In genomic region chr1:962381-963350, GRCh38 we compare ENCODE assay signal across 20 cellular contexts. TPM values are rescaled to one million over a fixed set of nuclear protein-coding genes. Genes with fewer than 3 reads are reported as not detected.
DNase-seq lines count a peak whose midpoint lies in the region; ATAC-seq, FAIRE-seq and TF ChIP-seq lines count a peak whose summit lies in the region.
"Had no signal": no experiment of that assay in that cellular context is flagged by ENCODE, and none has a peak within 500 bp of the region (broad histone marks: within the 10 kb centered on the region; RNA-seq: fewer than 3 reads in every experiment).

No MANE protein-coding gene starts in this region.

- no peak for TF ChIP-seq EP300 in K562 (IDR thresholded peaks at IDR 0.05; ENCODE audit: low read length)

- no peak overlapping the region for H3K9ac ChIP-seq in IMR-90 (ENCODE audit: low read depth, low read length)
- H3K9ac ChIP-seq in K562 (ENCODE audit: insufficient read depth in 1 of 2, low read depth in 2 of 2, low read length in 2 of 2), result no peak overlapping the region

- H4K5ac ChIP-seq in IMR-90 (ENCODE audit: low read depth, low read length), result no peak overlapping the region

- H3K9me3 ChIP-seq in IMR-90 (ENCODE audit: control insufficient read depth, insufficient read depth, low read length) (no peaks in the 10 kb centered on the region), K562 (replicated peaks; ENCODE audit: control insufficient read depth, insufficient read depth, low read depth, low read length) (no peaks in the 10 kb centered on the region), aorta (ENCODE audit: control insufficient read depth, low read length) (no peaks in the 10 kb centered on the region)
- H3K9me3 ChIP-seq: A549, MG63, sigmoid colon, vagina had no signal

- peaks cover 28% of the 10 kb centered on the region for H3K79me2 ChIP-seq in K562 (ENCODE audit: control insufficient read depth, insufficient read depth, low read length)

- POLR2A ChIA-PET in activated CD4-positive, alpha-beta T cell treated with anti-CD3 and anti-CD28 coated beads, Interleukin-2, amount 10 ng/mL, durations not matched to agents 7 days and 5 days (lab: Charles Lee), result interaction anchor here (0.6 kb wide), 1 partner anchor 651 kb away, joined by 3 read pairs; no protein-coding TSS in a partner anchor
- POLR2A ChIA-PET in IMR-90 (lab: Charles Lee; ENCODE audit: unreplicated experiment) (no interaction called here), K562 (lab: Yijun Ruan, JAX) (no interaction called here)

- H3K56ac ChIP-seq in IMR-90 (ENCODE audit: extremely low read depth, insufficient read depth, low read length), result no peak overlapping the region

- TF ChIP-seq POLR2A in IMR-90 (IDR thresholded peaks at IDR 0.05; ENCODE audit: low read depth, low read length) (no peak), K562 (conservative IDR thresholded peaks at IDR 0.05) (no peak)

- BruUV-seq in IMR-90 (replicated peaks; lab: Mats Ljungman, UMichigan), result no TSS peak
- BruUV-seq in K562 (replicated peaks; lab: Mats Ljungman, UMichigan), result no TSS peak

- H2AFZ ChIP-seq in IMR-90 (replicated peaks; ENCODE audit: low read length, poor library complexity), result no peak overlapping the region
- H2AFZ ChIP-seq in K562 (ENCODE audit: low read depth, low read length), result no peak overlapping the region

- H2BK5ac ChIP-seq in IMR-90 (ENCODE audit: low read depth, low read length, poor library complexity, severe bottlenecking), result no peak overlapping the region

- H3K9me3 Mint-ChIP-seq in activated CD4-positive, alpha-beta T cell treated with anti-CD3 and anti-CD28 coated beads, Interleukin-2, amount 10 ng/mL, durations not matched to agents 7 days and 5 days, result no peaks in the 10 kb centered on the region
- H3K9me3 Mint-ChIP-seq in neural crest cell, result no peaks in the 10 kb centered on the region
- H3K9me3 Mint-ChIP-seq: CD14-positive monocyte had no signal

- H3K27me3 ChIP-seq in IMR-90 (ENCODE audit: control insufficient read depth, insufficient read depth, low read length), result no peaks in the 10 kb centered on the region
- no peaks in the 10 kb centered on the region for H3K27me3 ChIP-seq in K562 (ENCODE audit: control insufficient read depth in 2 of 2, insufficient read depth in 2 of 2, low read length in 2 of 2)
- no peaks in the 10 kb centered on the region for H3K27me3 ChIP-seq in aorta (ENCODE audit: control insufficient read depth in 1 of 2, insufficient read depth in 2 of 2, low read length in 1 of 2)
- H3K27me3 ChIP-seq: MG63, vagina had no signal

- no peak overlapping the region for H2BK20ac ChIP-seq in IMR-90 (ENCODE audit: low read depth, low read length)

- H3K4me2 ChIP-seq in IMR-90 (ENCODE audit: low read depth, low read length) (no peak overlapping the region), K562 (ENCODE audit: insufficient read depth, low read length) (no peak overlapping the region)

- peaks cover 8 to 36% of the 10 kb centered on the region in 2 experiments; a peak in 3 of 4 replicates for H3K79me1 ChIP-seq in IMR-90 (ENCODE audit: low read depth in 1 of 2, low read length in 2 of 2)

- H2BK15ac ChIP-seq in IMR-90 (ENCODE audit: low read depth, low read length), result no peak overlapping the region

- no peak for TF ChIP-seq CTCF in IMR-90 (conservative IDR thresholded peaks at IDR 0.05; ENCODE audit: low read depth, low read length)
- no peak for TF ChIP-seq CTCF in K562 (IDR thresholded peaks at IDR 0.05 in 2 of 3, conservative IDR thresholded peaks at IDR 0.05 in 1 of 3; ENCODE audit: insufficient read depth in 2 of 3, low read depth in 1 of 3, low read length in 3 of 3)
- TF ChIP-seq CTCF in neural crest cell (conservative IDR thresholded peaks at IDR 0.05), result no peak
- TF ChIP-seq CTCF in GM13977 (IDR thresholded peaks at IDR 0.05; ENCODE audit: extremely low read depth, insufficient read depth, missing control alignments), result no peak

- H3K9me1 ChIP-seq in IMR-90 (ENCODE audit: insufficient read depth, low read length) (peaks cover 5% of the 10 kb centered on the region; the same call in 1 of the 2 replicates), K562 (ENCODE audit: control insufficient read depth, insufficient read depth, low read length) (no peaks in the 10 kb centered on the region)

- no peak for DNase-seq in activated CD4-positive, alpha-beta T cell treated with anti-CD3 and anti-CD28 coated beads, Interleukin-2, amount 10 ng/mL, durations not matched to agents 7 days and 5 days
- DNase-seq in activated CD4-positive, alpha-beta T cell treated with anti-CD3 and anti-CD28 coated beads for 48 hours, result no peak
- no peak for DNase-seq in IMR-90
- no peak for DNase-seq in K562 (ENCODE audit: extremely low read depth in 1 of 4, low spot score in 3 of 4)
- DNase-seq in neural crest cell (ENCODE audit: low read depth, low spot score), result no peak
- no peak for DNase-seq in GM13977 (ENCODE audit: low spot score)
- DNase-seq in NCI-H2107 treated with DMSO at 0.1 percent for 48 hours (lab: John Stamatoyannopoulos, UW; ENCODE audit: unreplicated experiment), result no peak
- DNase-seq in aorta, result no peak
- DNase-seq: HCEC 1CT, hypothalamus, MG63, NCI-H1930, NCI-H510A treated with DMSO at 0.1 percent for 48 hours, sigmoid colon, substantia nigra had no signal

- H3K36me3 ChIP-seq in IMR-90 (ENCODE audit: control insufficient read depth, insufficient read depth, low read length) (peaks cover 20% of the 10 kb centered on the region), K562 (ENCODE audit: control insufficient read depth, insufficient read depth, low read length) (peaks cover 44% of the 10 kb centered on the region; the same call in 2 of the 3 replicates), aorta (ENCODE audit: control insufficient read depth in 1 of 2, insufficient read depth in 2 of 2, low read length in 1 of 2) (no peaks in the 10 kb centered on the region)

- FAIRE-seq in K562 (lab: Jason Lieb, UNC), result no peak
- FAIRE-seq: A549, endothelial cell of umbilical vein had no signal

- H3K27ac ChIP-seq in IMR-90 (ENCODE audit: insufficient read depth, low read length) (no peak overlapping the region), K562 (ENCODE audit: extremely low read depth, low read depth, low read length) (no peak overlapping the region), aorta (ENCODE audit: low read depth in 1 of 2, low read length in 2 of 2) (no peak overlapping the region)
- H3K27ac ChIP-seq: A549, sigmoid colon, vagina had no signal

- peaks cover 16% of the 10 kb centered on the region for H3K4me1 ChIP-seq in IMR-90 (ENCODE audit: control insufficient read depth, insufficient read depth, low read length)
- H3K4me1 ChIP-seq in K562 (replicated peaks in 1 of 2; ENCODE audit: control insufficient read depth in 2 of 2, insufficient read depth in 2 of 2, low read length in 2 of 2), result peaks cover 24 to 87% of the 10 kb centered on the region in 2 experiments
- no peaks in the 10 kb centered on the region for H3K4me1 ChIP-seq in aorta (ENCODE audit: control insufficient read depth in 1 of 2, insufficient read depth in 2 of 2, low read length in 2 of 2)

- no peak overlapping the region for H4K91ac ChIP-seq in IMR-90 (ENCODE audit: insufficient read depth, low read depth, low read length)

- no peak for TF ChIP-seq RAD21 in IMR-90 (IDR thresholded peaks at IDR 0.05; ENCODE audit: low read length)
- no peak for TF ChIP-seq RAD21 in K562 (CRISPR knock-in tag; conservative IDR thresholded peaks at IDR 0.05 in 1 of 2, IDR thresholded peaks at IDR 0.05 in 1 of 2)

- H3K18ac ChIP-seq in IMR-90 (ENCODE audit: low read depth, low read length), result no peak overlapping the region

- H3K14ac ChIP-seq in IMR-90 (replicated peaks; ENCODE audit: low read depth, low read length), result no peak overlapping the region

- H3K27me3 Mint-ChIP-seq in activated CD4-positive, alpha-beta T cell treated with anti-CD3 and anti-CD28 coated beads, Interleukin-2, amount 10 ng/mL, durations not matched to agents 7 days and 5 days, result no peaks in the 10 kb centered on the region
- H3K27me3 Mint-ChIP-seq in neural crest cell (ENCODE audit: low read depth), result peaks cover 21% of the 10 kb centered on the region

- no peak overlapping the region for H2BK120ac ChIP-seq in IMR-90 (ENCODE audit: low read depth, low read length)

- intact Hi-C loops in IMR-90 (cut with micrococcal nuclease) (no loop called here), K562 (cut with micrococcal nuclease) (no loop called here), aorta (cut with DNase I) (no loop called here)

- CTCF ChIA-PET in activated CD4-positive, alpha-beta T cell treated with anti-CD3 and anti-CD28 coated beads, Interleukin-2, amount 10 ng/mL, durations not matched to agents 7 days and 5 days (lab: Charles Lee), result interaction anchor here (1.2 kb wide), 1 partner anchor 10 kb away, joined by 3 read pairs; no protein-coding TSS in a partner anchor
- CTCF ChIA-PET in IMR-90 (lab: Yijun Ruan, JAX), result no interaction called here
- CTCF ChIA-PET in K562 (lab: Yijun Ruan, JAX; ENCODE audit: low intra/inter-chr PET ratio), result interaction anchor here (0.8 kb wide), 1 partner anchor 58 kb away, joined by 4 read pairs; no protein-coding TSS in a partner anchor

- in situ Hi-C loops in IMR-90 (cut with MboI; ENCODE audit: low sequenced_read_pairs), result no loop called here
- in situ Hi-C loops in K562 (cut with MboI), result no loop called here
- in situ Hi-C loops in GM13977 (cut with MboI; ENCODE audit: low pct_unique_long_range_greater_than_20kb, low sequenced_read_pairs, unreplicated experiment), result no loop called here

- H3K23ac ChIP-seq in IMR-90 (ENCODE audit: low read depth, low read length), result no peak overlapping the region

- peak overlapping the region; percentile 61 for H3K4me3 Mint-ChIP-seq in activated CD4-positive, alpha-beta T cell treated with anti-CD3 and anti-CD28 coated beads, Interleukin-2, amount 10 ng/mL, durations not matched to agents 7 days and 5 days
- peak overlapping the region; percentile 81 for H3K4me3 Mint-ChIP-seq in neural crest cell

- H4K8ac ChIP-seq in IMR-90 (ENCODE audit: low read depth in 2 of 2, low read length in 2 of 2), result no peak overlapping the region

- peaks cover 3% of the 10 kb centered on the region for H3K36me3 Mint-ChIP-seq in activated CD4-positive, alpha-beta T cell treated with anti-CD3 and anti-CD28 coated beads, Interleukin-2, amount 10 ng/mL, durations not matched to agents 7 days and 5 days (ENCODE audit: low read depth)
- no peaks in the 10 kb centered on the region for H3K36me3 Mint-ChIP-seq in neural crest cell (ENCODE audit: low read depth)

- peaks cover 29% of the 10 kb centered on the region for H3K4me1 Mint-ChIP-seq in activated CD4-positive, alpha-beta T cell treated with anti-CD3 and anti-CD28 coated beads, Interleukin-2, amount 10 ng/mL, durations not matched to agents 7 days and 5 days
- H3K4me1 Mint-ChIP-seq in neural crest cell, result peaks cover 9% of the 10 kb centered on the region

- ATAC-seq in IMR-90 (ENCODE audit: low read depth), result no peak
- no peak for ATAC-seq in K562
- ATAC-seq in aorta (ENCODE audit: low FRiP score), result no peak
- ATAC-seq: A549 had no signal

- WGBS in IMR-90 (ENCODE audit: extremely low coverage in 2 of 2, insufficient read length in 1 of 2), 2 experiments, result 93% methylated on average over 31 of the region's 58 CpGs; no CpG with 5 or more reads in 1 of the 2 experiments
- WGBS in K562 (ENCODE audit: insufficient coverage, low coverage, missing lambda C conversion rate), result 94% methylated on average over 31 of the region's 58 CpGs
- 96 to 97% methylated on average over 58 of the region's 58 CpGs for WGBS in aorta, 2 donors

- H4K20me1 ChIP-seq in IMR-90 (ENCODE audit: insufficient read depth, low read length) (peaks cover 9% of the 10 kb centered on the region), K562 (replicated peaks; ENCODE audit: control insufficient read depth, insufficient read depth, low read length) (peaks cover 5% of the 10 kb centered on the region)

- no peak overlapping the region for H2AK5ac ChIP-seq in IMR-90 (ENCODE audit: low read depth, low read length)

- H3K4ac ChIP-seq in IMR-90 (ENCODE audit: low read depth, low read length), result no peak overlapping the region

- no peak overlapping the region for H3K27ac Mint-ChIP-seq in activated CD4-positive, alpha-beta T cell treated with anti-CD3 and anti-CD28 coated beads, Interleukin-2, amount 10 ng/mL, durations not matched to agents 7 days and 5 days
- no peak overlapping the region for H3K27ac Mint-ChIP-seq in neural crest cell (ENCODE audit: unreplicated experiment)
- H3K27ac Mint-ChIP-seq: CD14-positive monocyte had no signal

- peak overlapping the region; percentile 55 for H2AK9ac ChIP-seq in IMR-90 (replicated peaks; ENCODE audit: low read depth, low read length, poor library complexity)

- no peak overlapping the region for H3K4me3 ChIP-seq in IMR-90 (ENCODE audit: insufficient read depth, low read depth, low read length)
- H3K4me3 ChIP-seq in K562, result no peak overlapping the region
- no peak overlapping the region for H3K4me3 ChIP-seq in aorta (ENCODE audit: low read length in 2 of 2)
- H3K4me3 ChIP-seq: A549, MG63, sigmoid colon, vagina had no signal

- dilution Hi-C loops in IMR-90 (cut with HindIII; ENCODE audit: low sequenced_read_pairs, unreplicated experiment), result no loop called here

RNA-seq across cellular contexts. Expression of gene KLHL17, which starts 2.3 kb away (rescaled TPM):
- 10 to 100 TPM; 23.6 to 27.1 TPM for total RNA-seq in activated CD4-positive, alpha-beta T cell treated with anti-CD3 and anti-CD28 coated beads, Interleukin-2, amount 10 ng/mL, durations not matched to agents 7 days and 5 days
- total RNA-seq in IMR-90 (2012; rRNA removed), result 3.4 and 3.6 TPM in 2 replicates
- polyA plus RNA-seq in IMR-90 (2012; rRNA removed), result 41.0 and 50.7 TPM in 2 replicates
- polyA plus RNA-seq in IMR-90 (2012; cell fraction: cytosol; rRNA removed), result 14.1 and 16.5 TPM in 2 replicates
- polyA plus RNA-seq in IMR-90 (2012; cell fraction: nucleus; rRNA removed; ENCODE audit: low replicate concordance), result 305 and 1,032 TPM in 2 replicates
- total RNA-seq in K562 (2011; cell fraction: chromatin; rRNA removed; ENCODE audit: low replicate concordance), result 105 and 413 TPM in 2 replicates
- 347 and 361 TPM in 2 replicates for total RNA-seq in K562 (2011; cell fraction: nucleolus; rRNA removed)
- 167 and 188 TPM in 2 replicates for total RNA-seq in K562 (2011; cell fraction: nucleoplasm; rRNA removed)
- 30.7 and 30.8 TPM in 2 replicates for total RNA-seq in K562 (2014; rRNA removed)
- total RNA-seq in K562 (2014; rRNA removed; fragmentation: Illumina TruSeq; extraction: Trizol), result 1.5 and 2.9 TPM in 2 replicates
- 13.0 and 16.3 TPM in 2 replicates for total RNA-seq in K562 (2015; rRNA removed; fragmentation: Illumina TruSeq; extraction: Trizol)
- total RNA-seq in K562 (2021), result 58.1 and 71.4 TPM in 2 replicates
- polyA plus RNA-seq in K562 (2011; rRNA removed), result 18.6 and 49.7 TPM in 2 replicates
- 22.8 and 35.9 TPM in 2 replicates for polyA plus RNA-seq in K562 (2011; cell fraction: cytosol; rRNA removed)
- polyA plus RNA-seq in K562 (2011; cell fraction: nucleus; rRNA removed), result 819 and 946 TPM in 2 replicates
- 31.2 and 45.6 TPM in 2 replicates for polyA plus RNA-seq in K562 (2012)
- polyA plus RNA-seq in K562 (2014; fragmentation: Illumina TruSeq; extraction: Trizol), result 7.2 and 22.1 TPM in 2 replicates
- under 1 TPM; 0.14 to 0.55 TPM for polyA plus RNA-seq in K562 (2014; fragmentation: Nextera tagmentation; extraction: Ambion mirVana)
- 67.3 and 84.8 TPM in 2 replicates for polyA plus RNA-seq in K562 (2014; rRNA removed)
- polyA minus RNA-seq in K562 (2011; rRNA and poly(A)+ RNA removed), result 3.4 and 5.1 TPM in 2 replicates
- 8.9 and 14.1 TPM in 2 replicates for polyA minus RNA-seq in K562 (2011; cell fraction: cytosol; rRNA and poly(A)+ RNA removed)
- polyA minus RNA-seq in K562 (2011; cell fraction: nucleus; rRNA and poly(A)+ RNA removed), result 72.0 and 97.5 TPM in 2 replicates
- total RNA-seq in neural crest cell, result 41.5 and 43.9 TPM in 2 replicates
- total RNA-seq in aorta, result 10 to 100 TPM; 10.0 to 19.9 TPM
- 10 to 100 TPM in 1 of 2 donors, 1 to 10 TPM in 1; 2.8 to 40.5 TPM for polyA plus RNA-seq in aorta

RNA-seq across cellular contexts. Expression of gene NOC2L, which starts 3.6 kb away (rescaled TPM):
- 10 to 100 TPM; 60.5 to 71.8 TPM for total RNA-seq in activated CD4-positive, alpha-beta T cell treated with anti-CD3 and anti-CD28 coated beads, Interleukin-2, amount 10 ng/mL, durations not matched to agents 7 days and 5 days
- total RNA-seq in IMR-90 (2012; rRNA removed) (105 and 106 TPM in 2 replicates), K562 (2014; rRNA removed) (363 and 418 TPM in 2 replicates), K562 (2014; rRNA removed; fragmentation: Illumina TruSeq; extraction: Trizol) (111 and 128 TPM in 2 replicates), K562 (2015; rRNA removed; fragmentation: Illumina TruSeq; extraction: Trizol) (214 and 216 TPM in 2 replicates), K562 (2021) (407 and 410 TPM in 2 replicates), neural crest cell (95.4 and 106 TPM in 2 replicates), aorta (10 to 100 TPM; 35.8 to 41.4 TPM)
- polyA plus RNA-seq in IMR-90 (2012; rRNA removed) (74.2 and 75.7 TPM in 2 replicates), K562 (2011; rRNA removed) (86.6 and 118 TPM in 2 replicates), K562 (2014; fragmentation: Illumina TruSeq; extraction: Trizol) (200 and 279 TPM in 2 replicates), K562 (2014; fragmentation: Nextera tagmentation; extraction: Ambion mirVana) (1 to 10 TPM; 4.0 to 9.7 TPM), K562 (2014; rRNA removed) (260 and 299 TPM in 2 replicates), aorta (10 to 100 TPM; 17.3 to 55.5 TPM)
- 54.0 and 63.6 TPM in 2 replicates for polyA plus RNA-seq in IMR-90 (2012; cell fraction: cytosol; rRNA removed)
- polyA plus RNA-seq in IMR-90 (2012; cell fraction: nucleus; rRNA removed; ENCODE audit: low replicate concordance), result 86.7 and 138 TPM in 2 replicates
- 185 and 348 TPM in 2 replicates for total RNA-seq in K562 (2011; cell fraction: chromatin; rRNA removed; ENCODE audit: low replicate concordance)
- total RNA-seq in K562 (2011; cell fraction: nucleolus; rRNA removed), result 202 and 208 TPM in 2 replicates
- total RNA-seq in K562 (2011; cell fraction: nucleoplasm; rRNA removed), result 191 and 196 TPM in 2 replicates
- 166 and 242 TPM in 2 replicates for polyA plus RNA-seq in K562 (2011; cell fraction: cytosol; rRNA removed)
- polyA plus RNA-seq in K562 (2011; cell fraction: nucleus; rRNA removed), result 153 and 201 TPM in 2 replicates
- polyA plus RNA-seq in K562 (2012), result 162 and 252 TPM in 2 replicates
- polyA minus RNA-seq in K562 (2011; rRNA and poly(A)+ RNA removed), result 113 and 170 TPM in 2 replicates
- 169 and 187 TPM in 2 replicates for polyA minus RNA-seq in K562 (2011; cell fraction: cytosol; rRNA and poly(A)+ RNA removed)
- 36.1 and 52.3 TPM in 2 replicates for polyA minus RNA-seq in K562 (2011; cell fraction: nucleus; rRNA and poly(A)+ RNA removed)

RNA-seq across cellular contexts. Expression of gene PLEKHN1, which starts 3.6 kb away (rescaled TPM):
- 1 to 10 TPM; 3.2 TPM for total RNA-seq in activated CD4-positive, alpha-beta T cell treated with anti-CD3 and anti-CD28 coated beads, Interleukin-2, amount 10 ng/mL, durations not matched to agents 7 days and 5 days
- total RNA-seq in IMR-90 (2012; rRNA removed) (0.28 and 0.54 TPM in 2 replicates), K562 (2014; rRNA removed) (0.09 and 0.69 TPM in 2 replicates), K562 (2014; rRNA removed; fragmentation: Illumina TruSeq; extraction: Trizol) (0.07 TPM in 1 of 2 replicates, not detected in the other), K562 (2015; rRNA removed; fragmentation: Illumina TruSeq; extraction: Trizol) (0.11 and 0.18 TPM in 2 replicates), K562 (2021) (1.2 and 1.5 TPM in 2 replicates), neural crest cell (not detected in 2 replicates), aorta (1 to 10 TPM in 1 of 2 donors, under 1 TPM in 1; 0.52 to 1.2 TPM)
- polyA plus RNA-seq in IMR-90 (2012; rRNA removed) (2.1 and 2.3 TPM in 2 replicates), K562 (2011; rRNA removed) (0.13 and 0.34 TPM in 2 replicates), K562 (2014; fragmentation: Illumina TruSeq; extraction: Trizol) (0.13 and 0.69 TPM in 2 replicates), K562 (2014; fragmentation: Nextera tagmentation; extraction: Ambion mirVana) (not detected), K562 (2014; rRNA removed) (0.52 and 0.80 TPM in 2 replicates), aorta (under 1 TPM; 0.13 to 0.61 TPM)
- 0.66 and 1.7 TPM in 2 replicates for polyA plus RNA-seq in IMR-90 (2012; cell fraction: cytosol; rRNA removed)
- 8.1 and 24.8 TPM in 2 replicates for polyA plus RNA-seq in IMR-90 (2012; cell fraction: nucleus; rRNA removed; ENCODE audit: low replicate concordance)
- total RNA-seq in K562 (2011; cell fraction: chromatin; rRNA removed; ENCODE audit: low replicate concordance), result 0.99 and 3.5 TPM in 2 replicates
- 1.2 and 2.6 TPM in 2 replicates for total RNA-seq in K562 (2011; cell fraction: nucleolus; rRNA removed)
- 0.88 and 1.6 TPM in 2 replicates for total RNA-seq in K562 (2011; cell fraction: nucleoplasm; rRNA removed)
- polyA plus RNA-seq in K562 (2011; cell fraction: cytosol; rRNA removed), result 0.12 and 0.37 TPM in 2 replicates
- polyA plus RNA-seq in K562 (2011; cell fraction: nucleus; rRNA removed), result 2.6 and 3.6 TPM in 2 replicates
- 0.47 and 1.4 TPM in 2 replicates for polyA plus RNA-seq in K562 (2012)
- not detected in 2 replicates for polyA minus RNA-seq in K562 (2011; rRNA and poly(A)+ RNA removed)
- polyA minus RNA-seq in K562 (2011; cell fraction: cytosol; rRNA and poly(A)+ RNA removed), result 0.55 TPM in 1 of 2 replicates, not detected in the other
- 1.3 and 1.8 TPM in 2 replicates for polyA minus RNA-seq in K562 (2011; cell fraction: nucleus; rRNA and poly(A)+ RNA removed)
- total RNA-seq: sigmoid colon had no signal

RNA-seq across cellular contexts. Expression of gene PERM1, which starts 19.2 kb away (rescaled TPM):
- total RNA-seq in activated CD4-positive, alpha-beta T cell treated with anti-CD3 and anti-CD28 coated beads, Interleukin-2, amount 10 ng/mL, durations not matched to agents 7 days and 5 days, result not detected
- total RNA-seq in IMR-90 (2012; rRNA removed) (not detected in 2 replicates), K562 (2014; rRNA removed) (not detected in 2 replicates), K562 (2014; rRNA removed; fragmentation: Illumina TruSeq; extraction: Trizol) (not detected in 2 replicates), K562 (2015; rRNA removed; fragmentation: Illumina TruSeq; extraction: Trizol) (not detected in 2 replicates), K562 (2021) (not detected in 2 replicates), neural crest cell (0.11 TPM in 1 of 2 replicates, not detected in the other), aorta (under 1 TPM; 0.42 to 0.49 TPM)
- polyA plus RNA-seq in IMR-90 (2012; rRNA removed) (not detected in 2 replicates), K562 (2011; rRNA removed) (0.04 TPM in 1 of 2 replicates, not detected in the other), K562 (2014; fragmentation: Illumina TruSeq; extraction: Trizol) (not detected in 2 replicates), K562 (2014; fragmentation: Nextera tagmentation; extraction: Ambion mirVana) (not detected), K562 (2014; rRNA removed) (not detected in 2 replicates), aorta (1 to 10 TPM in 1 of 2 donors, under 1 TPM in 1; 0.50 to 1.5 TPM)
- not detected in 2 replicates for polyA plus RNA-seq in IMR-90 (2012; cell fraction: cytosol; rRNA removed)
- polyA plus RNA-seq in IMR-90 (2012; cell fraction: nucleus; rRNA removed; ENCODE audit: low replicate concordance), result 0.02 and 0.03 TPM in 2 replicates
- total RNA-seq in K562 (2011; cell fraction: chromatin; rRNA removed; ENCODE audit: low replicate concordance), result 0.30 and 1.0 TPM in 2 replicates
- total RNA-seq in K562 (2011; cell fraction: nucleolus; rRNA removed), result 0.39 and 0.67 TPM in 2 replicates
- 0.23 and 0.29 TPM in 2 replicates for total RNA-seq in K562 (2011; cell fraction: nucleoplasm; rRNA removed)
- 0.06 TPM in 1 of 2 replicates, not detected in the other for polyA plus RNA-seq in K562 (2011; cell fraction: cytosol; rRNA removed)
- 0.18 and 0.25 TPM in 2 replicates for polyA plus RNA-seq in K562 (2011; cell fraction: nucleus; rRNA removed)
- 0.46 and 0.48 TPM in 2 replicates for polyA plus RNA-seq in K562 (2012)
- polyA minus RNA-seq in K562 (2011; rRNA and poly(A)+ RNA removed), result not detected in 2 replicates
- polyA minus RNA-seq in K562 (2011; cell fraction: cytosol; rRNA and poly(A)+ RNA removed), result not detected in 2 replicates
- polyA minus RNA-seq in K562 (2011; cell fraction: nucleus; rRNA and poly(A)+ RNA removed), result 0.33 TPM in 1 of 2 replicates, not detected in the other
- total RNA-seq: endothelial cell of umbilical vein, mesenteric fat pad, vagina had no signal
- polyA plus RNA-seq: CD14-positive monocyte, endothelial cell of umbilical vein had no signal

RNA-seq across cellular contexts. Expression of gene HES4, which starts 37.2 kb away (rescaled TPM):
- under 1 TPM; 0.42 to 0.46 TPM for total RNA-seq in activated CD4-positive, alpha-beta T cell treated with anti-CD3 and anti-CD28 coated beads, Interleukin-2, amount 10 ng/mL, durations not matched to agents 7 days and 5 days
- total RNA-seq in IMR-90 (2012; rRNA removed), result 1.4 and 3.1 TPM in 2 replicates
- 11.7 and 18.9 TPM in 2 replicates for polyA plus RNA-seq in IMR-90 (2012; rRNA removed)
- 21.4 and 27.9 TPM in 2 replicates for polyA plus RNA-seq in IMR-90 (2012; cell fraction: cytosol; rRNA removed)
- 217 and 369 TPM in 2 replicates for polyA plus RNA-seq in IMR-90 (2012; cell fraction: nucleus; rRNA removed; ENCODE audit: low replicate concordance)
- 5.7 and 23.9 TPM in 2 replicates for total RNA-seq in K562 (2011; cell fraction: chromatin; rRNA removed; ENCODE audit: low replicate concordance)
- 54.5 and 57.7 TPM in 2 replicates for total RNA-seq in K562 (2011; cell fraction: nucleolus; rRNA removed)
- 14.9 and 19.0 TPM in 2 replicates for total RNA-seq in K562 (2011; cell fraction: nucleoplasm; rRNA removed)
- total RNA-seq in K562 (2014; rRNA removed), result 41.4 and 49.2 TPM in 2 replicates
- total RNA-seq in K562 (2014; rRNA removed; fragmentation: Illumina TruSeq; extraction: Trizol), result 0.25 TPM in 1 of 2 replicates, not detected in the other
- 1.9 TPM in 2 replicates for total RNA-seq in K562 (2015; rRNA removed; fragmentation: Illumina TruSeq; extraction: Trizol)
- total RNA-seq in K562 (2021), result 40.5 and 44.3 TPM in 2 replicates
- 5.3 and 10.4 TPM in 2 replicates for polyA plus RNA-seq in K562 (2011; rRNA removed)
- polyA plus RNA-seq in K562 (2011; cell fraction: cytosol; rRNA removed), result 18.6 and 66.9 TPM in 2 replicates
- 86.7 and 173 TPM in 2 replicates for polyA plus RNA-seq in K562 (2011; cell fraction: nucleus; rRNA removed)
- polyA plus RNA-seq in K562 (2012), result 8.3 and 15.7 TPM in 2 replicates
- polyA plus RNA-seq in K562 (2014; fragmentation: Illumina TruSeq; extraction: Trizol), result 0.21 and 0.61 TPM in 2 replicates
- not detected for polyA plus RNA-seq in K562 (2014; fragmentation: Nextera tagmentation; extraction: Ambion mirVana)
- polyA plus RNA-seq in K562 (2014; rRNA removed), result 33.7 and 43.7 TPM in 2 replicates
- 0.21 TPM in 1 of 2 replicates, not detected in the other for polyA minus RNA-seq in K562 (2011; rRNA and poly(A)+ RNA removed)
- polyA minus RNA-seq in K562 (2011; cell fraction: cytosol; rRNA and poly(A)+ RNA removed), result 3.6 and 11.6 TPM in 2 replicates
- polyA minus RNA-seq in K562 (2011; cell fraction: nucleus; rRNA and poly(A)+ RNA removed), result 7.2 and 11.6 TPM in 2 replicates
- total RNA-seq in neural crest cell, result 35.7 and 38.0 TPM in 2 replicates
- 10 to 100 TPM; 31.3 to 47.5 TPM for total RNA-seq in aorta
- 10 to 100 TPM in 1 of 2 donors, 1 to 10 TPM in 1; 3.6 to 82.3 TPM for polyA plus RNA-seq in aorta
